Comparison of ENCODE assay signal across 25 cellular contexts in the genomic region with DNA sequence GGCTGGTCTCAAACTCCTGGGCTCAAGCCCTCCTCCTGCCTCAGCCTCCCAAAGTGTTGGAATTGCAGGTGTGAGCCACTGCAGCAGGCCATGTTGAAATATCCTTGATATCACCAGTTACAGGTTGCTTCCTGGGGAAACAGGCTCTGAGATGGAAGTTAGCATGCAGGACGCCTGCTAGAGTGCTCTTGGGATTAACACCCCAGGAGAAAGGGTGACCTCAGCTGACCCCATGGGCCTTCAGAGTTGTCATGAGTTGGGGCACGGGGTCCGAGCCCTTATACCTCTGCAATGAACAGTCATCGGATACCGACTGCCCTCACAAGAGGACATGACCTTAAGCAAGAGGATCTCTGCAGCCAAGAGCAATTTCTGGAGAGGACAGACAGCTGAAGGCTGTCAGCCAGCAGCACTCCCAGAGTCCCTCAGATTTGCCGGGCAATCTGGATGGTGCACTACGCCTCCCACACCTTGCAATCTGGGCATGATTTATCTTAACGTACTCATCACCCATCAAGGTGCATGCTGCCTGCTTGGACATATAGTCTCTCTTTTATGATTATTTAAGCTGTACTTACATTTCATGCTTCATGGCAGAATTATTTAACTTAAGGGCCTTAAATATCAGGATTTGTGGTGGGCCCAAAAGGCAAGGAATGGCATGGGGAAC.
DNase-seq lines count a peak whose midpoint lies in the region; ATAC-seq and TF ChIP-seq lines count a peak whose summit lies in the region.
"Had no signal": no experiment of that assay in that cellular context is flagged by ENCODE, and none has a peak within 500 bp of the region (broad histone marks: within the 10 kb centered on the region; RNA-seq: fewer than 3 reads in every experiment).

No MANE protein-coding gene starts in this region.

- no peak overlapping the region for H3K23ac ChIP-seq in IMR-90 (ENCODE audit: low read depth, low read length)

- no peaks in the 10 kb centered on the region for H4K20me1 ChIP-seq in IMR-90 (ENCODE audit: insufficient read depth, low read length)
- H4K20me1 ChIP-seq: BLaER1 had no signal

- POLR2A ChIA-PET in IMR-90 (lab: Charles Lee; ENCODE audit: unreplicated experiment): no interaction called here

- TF ChIP-seq POLR2A in IMR-90 (IDR thresholded peaks at IDR 0.05; ENCODE audit: low read depth, low read length): no peak

- no peak overlapping the region for H3K27ac ChIP-seq in IMR-90 (ENCODE audit: insufficient read depth, low read length)
- H3K27ac ChIP-seq: BLaER1 had no signal

- H3K27ac Mint-ChIP-seq in immature natural killer cell (peak overlapping the region; percentile 85 to 93 (median 92)), nephron progenitor cell (peak overlapping the region; percentile 19), progenitor cell of endocrine pancreas (no peak overlapping the region)
- peak overlapping the region; percentile 86 for H3K27ac Mint-ChIP-seq in stimulated activated effector memory CD8-positive, alpha-beta T cell treated with anti-CD3 and anti-CD28 coated beads, Interleukin-12 subunit alpha, Interleukin-12 subunit beta, amount 100 ng/mL, for 72 hours
- H3K27ac Mint-ChIP-seq: CD8-positive, alpha-beta T cell; GM23338; HFFc6 had no signal

- TF ChIP-seq RAD21 in IMR-90 (IDR thresholded peaks at IDR 0.05; ENCODE audit: low read length): no peak

- no peak overlapping the region for H4K91ac ChIP-seq in IMR-90 (ENCODE audit: insufficient read depth, low read depth, low read length)

- ATAC-seq in IMR-90 (ENCODE audit: low read depth): no peak
- no peak for ATAC-seq in stimulated activated effector memory CD8-positive, alpha-beta T cell treated with anti-CD3 and anti-CD28 coated beads, Interleukin-12 subunit alpha, Interleukin-12 subunit beta, amount 100 ng/mL, for 72 hours
- ATAC-seq in HG03520 (IDR thresholded peaks at IDR 0.05; ENCODE audit: unreplicated experiment): no peak
- ATAC-seq: CD8-positive, alpha-beta T cell; GM12878; GM23338 had no signal

- peak overlapping the region; percentile 33 to 77 (median 70) for H3K4me3 Mint-ChIP-seq in immature natural killer cell
- no peak overlapping the region for H3K4me3 Mint-ChIP-seq in nephron progenitor cell
- peak overlapping the region; percentile 44 for H3K4me3 Mint-ChIP-seq in stimulated activated effector memory CD8-positive, alpha-beta T cell treated with anti-CD3 and anti-CD28 coated beads, Interleukin-12 subunit alpha, Interleukin-12 subunit beta, amount 100 ng/mL, for 72 hours
- H3K4me3 Mint-ChIP-seq in progenitor cell of endocrine pancreas (ENCODE audit: low read depth): no peak overlapping the region
- H3K4me3 Mint-ChIP-seq: CD8-positive, alpha-beta T cell; GM23338; HFFc6 had no signal

- no peak overlapping the region for H2BK15ac ChIP-seq in IMR-90 (ENCODE audit: low read depth, low read length)

- no peak for TF ChIP-seq CTCF in IMR-90 (conservative IDR thresholded peaks at IDR 0.05; ENCODE audit: low read depth, low read length)
- TF ChIP-seq CTCF in nephron progenitor cell (IDR thresholded peaks at IDR 0.05): no peak
- no peak for TF ChIP-seq CTCF in progenitor cell of endocrine pancreas (IDR thresholded peaks at IDR 0.05; ENCODE audit: unreplicated experiment)

- DNase-seq in IMR-90 (no peak), immature natural killer cell (no peak), nephron progenitor cell (no peak), SIG-M5 (lab: John Stamatoyannopoulos, UW) (no peak), progenitor cell of endocrine pancreas (ENCODE audit: low spot score, unreplicated experiment) (no peak)
- no peak for DNase-seq in stimulated activated effector memory CD8-positive, alpha-beta T cell treated with anti-CD3 and anti-CD28 coated beads, Interleukin-12 subunit alpha, Interleukin-12 subunit beta, amount 100 ng/mL, for 72 hours (ENCODE audit: low spot score in 2 of 2)
- DNase-seq: Caco-2; CD8-positive, alpha-beta T cell; DMS79; GDM1; Kasumi-1; NCI-H1092 treated with DMSO at 0.1 percent for 48 hours; NCI-H1436 treated with DMSO at 0.1 percent for 48 hours; NCI-H187 treated with DMSO at 0.1 percent for 48 hours; NCI-H2171 treated with DMSO at 0.1 percent for 48 hours; NCI-H446; NCI-H524 treated with DMSO at 0.1 percent for 48 hours; NCI-H774; SK-N-SH had no signal

- no peak overlapping the region for H2BK20ac ChIP-seq in IMR-90 (ENCODE audit: low read depth, low read length)

- H3K9me3 ChIP-seq in IMR-90 (ENCODE audit: control insufficient read depth, insufficient read depth, low read length): no peaks in the 10 kb centered on the region; the same call in 1 of the 2 replicates
- H3K9me3 ChIP-seq: BLaER1, Caco-2, HAP-1, SK-N-SH had no signal

- H4K8ac ChIP-seq in IMR-90 (ENCODE audit: low read depth in 2 of 2, low read length in 2 of 2): no peak overlapping the region

- H3K79me1 ChIP-seq in IMR-90 (ENCODE audit: low read depth in 1 of 2, low read length in 2 of 2): no peaks in the 10 kb centered on the region

- H3K4me1 Mint-ChIP-seq in immature natural killer cell (peaks cover 86 to 90% of the 10 kb centered on the region in 2 donors), nephron progenitor cell (peaks cover 18% of the 10 kb centered on the region), progenitor cell of endocrine pancreas (ENCODE audit: low read depth) (no peaks in the 10 kb centered on the region)
- peaks cover 50% of the 10 kb centered on the region for H3K4me1 Mint-ChIP-seq in stimulated activated effector memory CD8-positive, alpha-beta T cell treated with anti-CD3 and anti-CD28 coated beads, Interleukin-12 subunit alpha, Interleukin-12 subunit beta, amount 100 ng/mL, for 72 hours
- H3K4me1 Mint-ChIP-seq: GM23338 had no signal

- no peak overlapping the region; the same call in 1 of the 2 replicates for H3K4ac ChIP-seq in IMR-90 (ENCODE audit: low read depth, low read length)

- CTCF ChIA-PET in IMR-90 (lab: Yijun Ruan, JAX): no interaction called here

- intact Hi-C loops in IMR-90 (cut with micrococcal nuclease): no loop called here

- H3K4me1 ChIP-seq in IMR-90 (ENCODE audit: control insufficient read depth, insufficient read depth, low read length): no peaks in the 10 kb centered on the region; the same call in 1 of the 2 replicates
- H3K4me1 ChIP-seq: Caco-2, HAP-1 had no signal

- in situ Hi-C loops in IMR-90 (cut with MboI; ENCODE audit: low sequenced_read_pairs): no loop called here

- no peak overlapping the region; the same call in 1 of the 2 replicates for H2AK5ac ChIP-seq in IMR-90 (ENCODE audit: low read depth, low read length)

- H3K4me3 ChIP-seq in IMR-90 (ENCODE audit: insufficient read depth, low read depth, low read length): no peak overlapping the region
- H3K4me3 ChIP-seq: BLaER1, GM12878, GM23338, HAP-1 had no signal

- peak overlapping the region; percentile 18; the same call in 1 of the 2 replicates for H2BK120ac ChIP-seq in IMR-90 (ENCODE audit: low read depth, low read length)

- H3K18ac ChIP-seq in IMR-90 (ENCODE audit: low read depth, low read length): no peak overlapping the region

- no peak overlapping the region for H2AK9ac ChIP-seq in IMR-90 (replicated peaks; ENCODE audit: low read depth, low read length, poor library complexity)

- H3K14ac ChIP-seq in IMR-90 (replicated peaks; ENCODE audit: low read depth, low read length): no peak overlapping the region

- no peak overlapping the region for H3K56ac ChIP-seq in IMR-90 (ENCODE audit: extremely low read depth, insufficient read depth, low read length)

- WGBS in IMR-90 (ENCODE audit: extremely low coverage in 2 of 2, insufficient read length in 1 of 2), 2 experiments: 44% methylated on average over 5 of the region's 8 CpGs; no CpG with 5 or more reads in 1 of the 2 experiments

- dilution Hi-C loops in IMR-90 (cut with HindIII; ENCODE audit: low sequenced_read_pairs, unreplicated experiment): no loop called here

- no peak overlapping the region for H3K9ac ChIP-seq in IMR-90 (ENCODE audit: low read depth, low read length)
- H3K9ac ChIP-seq: BLaER1, SK-N-SH had no signal

- BruUV-seq in IMR-90 (replicated peaks; lab: Mats Ljungman, UMichigan): no TSS peak

- H3K36me3 ChIP-seq in IMR-90 (ENCODE audit: control insufficient read depth, insufficient read depth, low read length): no peaks in the 10 kb centered on the region
- H3K36me3 ChIP-seq: BLaER1, HAP-1 had no signal

- H4K5ac ChIP-seq in IMR-90 (ENCODE audit: low read depth, low read length): no peak overlapping the region

- no peak overlapping the region for H2BK5ac ChIP-seq in IMR-90 (ENCODE audit: low read depth, low read length, poor library complexity, severe bottlenecking)

- H3K9me3 Mint-ChIP-seq in immature natural killer cell: no peaks in the 10 kb centered on the region
- H3K9me3 Mint-ChIP-seq in nephron progenitor cell: peaks cover 7% of the 10 kb centered on the region
- H3K9me3 Mint-ChIP-seq in stimulated activated effector memory CD8-positive, alpha-beta T cell treated with anti-CD3 and anti-CD28 coated beads, Interleukin-12 subunit alpha, Interleukin-12 subunit beta, amount 100 ng/mL, for 72 hours: no peaks in the 10 kb centered on the region
- no peaks in the 10 kb centered on the region for H3K9me3 Mint-ChIP-seq in progenitor cell of endocrine pancreas (ENCODE audit: low read depth)
- H3K9me3 Mint-ChIP-seq: CD8-positive, alpha-beta T cell; GM23338; HFFc6 had no signal

- H3K9me1 ChIP-seq in IMR-90 (ENCODE audit: insufficient read depth, low read length): no peaks in the 10 kb centered on the region

- H3K27me3 Mint-ChIP-seq in immature natural killer cell (ENCODE audit: low read depth in 3 of 3) (peaks cover 0 to 12% (median 7%) of the 10 kb centered on the region in 3 donors), nephron progenitor cell (ENCODE audit: low read depth, poor library complexity) (no peaks in the 10 kb centered on the region), progenitor cell of endocrine pancreas (no peaks in the 10 kb centered on the region)

- peaks cover 6 to 20% (median 6%) of the 10 kb centered on the region in 3 donors for H3K36me3 Mint-ChIP-seq in immature natural killer cell
- no peaks in the 10 kb centered on the region for H3K36me3 Mint-ChIP-seq in nephron progenitor cell (ENCODE audit: low read depth)
- peaks cover 55% of the 10 kb centered on the region for H3K36me3 Mint-ChIP-seq in stimulated activated effector memory CD8-positive, alpha-beta T cell treated with anti-CD3 and anti-CD28 coated beads, Interleukin-12 subunit alpha, Interleukin-12 subunit beta, amount 100 ng/mL, for 72 hours
- no peaks in the 10 kb centered on the region for H3K36me3 Mint-ChIP-seq in progenitor cell of endocrine pancreas (ENCODE audit: insufficient read depth)
- H3K36me3 Mint-ChIP-seq: CD8-positive, alpha-beta T cell had no signal

- no peak overlapping the region for H3K4me2 ChIP-seq in IMR-90 (ENCODE audit: low read depth, low read length)
- H3K4me2 ChIP-seq: BLaER1, GM23338, SK-N-SH had no signal

- peak overlapping the region; percentile 55 for H2AFZ ChIP-seq in IMR-90 (replicated peaks; ENCODE audit: low read length, poor library complexity)

- H3K27me3 ChIP-seq in IMR-90 (ENCODE audit: control insufficient read depth, insufficient read depth, low read length): no peaks in the 10 kb centered on the region
- H3K27me3 ChIP-seq: BLaER1 had no signal

TF ChIP-seq in IMR-90, 13 proteins besides CTCF, POLR2A, EP300 and RAD21 (continues in another document):
- TF ChIP-seq MXI1 (IDR thresholded peaks at IDR 0.05; ENCODE audit: borderline replicate concordance, low read depth, low read length): no peak
- no peak for TF ChIP-seq BHLHE40 (IDR thresholded peaks at IDR 0.05; ENCODE audit: low read depth, low read length)
- TF ChIP-seq SMC3 (IDR thresholded peaks at IDR 0.05; ENCODE audit: low read depth, low read length): no peak

Comparison
In these comparisons a context has a peak if more than half of its experiments do, and no peak if none do; other contexts are left out.
1. H3K4me3 Mint-ChIP-seq: peak in immature natural killer cell (5 of 5) and stimulated activated effector memory CD8-positive, alpha-beta T cell treated with anti-CD3 and anti-CD28 coated beads, Interleukin-12 subunit alpha, Interleukin-12 subunit beta, amount 100 ng/mL, for 72 hours (single experiment); none in nephron progenitor cell (single experiment) and progenitor cell of endocrine pancreas (single experiment).